ENCODE assay signal across 12 cellular contexts in the genomic region with DNA sequence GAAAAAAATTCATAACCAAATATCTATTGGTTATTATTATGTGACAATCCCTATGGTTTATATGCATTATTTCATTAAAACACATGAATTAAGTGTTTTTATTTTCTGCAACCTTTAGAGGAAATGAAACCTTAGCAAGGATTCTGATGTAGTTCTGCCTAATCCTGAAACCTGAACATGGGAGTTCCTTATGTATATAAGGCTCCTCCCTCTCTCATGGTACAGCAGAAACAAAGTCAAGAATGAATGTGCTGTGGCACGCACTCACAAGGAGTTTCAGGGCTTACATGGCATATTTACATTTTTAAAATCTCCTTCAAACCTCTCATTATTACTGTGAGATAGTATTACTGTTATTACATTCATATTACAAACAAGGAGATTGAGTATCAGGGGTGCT.
DNase-seq lines count a peak whose midpoint lies in the region; ATAC-seq and TF ChIP-seq lines count a peak whose summit lies in the region.
"Had no signal": no experiment of that assay in that cellular context is flagged by ENCODE, and none has a peak within 500 bp of the region (broad histone marks: within the 10 kb centered on the region; RNA-seq: fewer than 3 reads in every experiment).

No MANE protein-coding gene starts in this region.

- H3K27ac ChIP-seq in VCaP = peak overlapping the region; percentile 53
- no peak overlapping the region for H3K27ac ChIP-seq in coronary artery
- H3K27ac ChIP-seq: colonic mucosa, GM23248 had no signal

- H3K4me3 ChIP-seq in coronary artery = no peak overlapping the region
- H3K4me3 ChIP-seq: colonic mucosa, GM23248 had no signal

- peak; percentile 79 for ATAC-seq in GM19023 (IDR thresholded peaks at IDR 0.05; ENCODE audit: unreplicated experiment)
- ATAC-seq in GM21717 (IDR thresholded peaks at IDR 0.05; ENCODE audit: unreplicated experiment) = peak; percentile 97
- ATAC-seq in HG03135 (IDR thresholded peaks at IDR 0.05; ENCODE audit: unreplicated experiment) = peak; percentile 72
- no peak for ATAC-seq in HG02840 (IDR thresholded peaks at IDR 0.05; ENCODE audit: low FRiP score, unreplicated experiment)
- ATAC-seq: WTC11 had no signal

- TF ChIP-seq CTCF in VCaP (conservative IDR thresholded peaks at IDR 0.05) (no peak), coronary artery (IDR thresholded peaks at IDR 0.05) (no peak)

- DNase-seq in coronary artery (ENCODE audit: low spot score) = no peak
- DNase-seq in pons (ENCODE audit: low spot score) = no peak
- DNase-seq in SW 1271 (lab: John Stamatoyannopoulos, UW) = no peak
- DNase-seq: colonic mucosa, GM23248, NCI-H526 treated with DMSO at 0.1 percent for 48 hours had no signal
